In genomic region chr6:57209030-57209429, GRCh38 we compare ENCODE assay signal across 1 cellular context.
TF ChIP-seq lines count a peak whose summit lies in the region.

No MANE protein-coding gene starts in this region.

TF ChIP-seq in IMR-90, 13 proteins besides CTCF, POLR2A, EP300 and RAD21 (continued from another document):
- TF ChIP-seq, protein P1, sequence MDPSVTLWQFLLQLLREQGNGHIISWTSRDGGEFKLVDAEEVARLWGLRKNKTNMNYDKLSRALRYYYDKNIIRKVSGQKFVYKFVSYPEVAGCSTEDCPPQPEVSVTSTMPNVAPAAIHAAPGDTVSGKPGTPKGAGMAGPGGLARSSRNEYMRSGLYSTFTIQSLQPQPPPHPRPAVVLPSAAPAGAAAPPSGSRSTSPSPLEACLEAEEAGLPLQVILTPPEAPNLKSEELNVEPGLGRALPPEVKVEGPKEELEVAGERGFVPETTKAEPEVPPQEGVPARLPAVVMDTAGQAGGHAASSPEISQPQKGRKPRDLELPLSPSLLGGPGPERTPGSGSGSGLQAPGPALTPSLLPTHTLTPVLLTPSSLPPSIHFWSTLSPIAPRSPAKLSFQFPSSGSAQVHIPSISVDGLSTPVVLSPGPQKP (IDR thresholded peaks at IDR 0.05; ENCODE audit: borderline replicate concordance, low read depth, low read length), result no peak
- TF ChIP-seq CEBPB (IDR thresholded peaks at IDR 0.05; ENCODE audit: low read depth, low read length) (no peak), MAZ (IDR thresholded peaks at IDR 0.05; ENCODE audit: borderline replicate concordance, low read depth, low read length) (no peak), RFX5 (IDR thresholded peaks at IDR 0.05; ENCODE audit: low read depth, low read length) (no peak), MAFK (IDR thresholded peaks at IDR 0.05; ENCODE audit: low read depth, low read length) (no peak)
